In the genomic region with DNA sequence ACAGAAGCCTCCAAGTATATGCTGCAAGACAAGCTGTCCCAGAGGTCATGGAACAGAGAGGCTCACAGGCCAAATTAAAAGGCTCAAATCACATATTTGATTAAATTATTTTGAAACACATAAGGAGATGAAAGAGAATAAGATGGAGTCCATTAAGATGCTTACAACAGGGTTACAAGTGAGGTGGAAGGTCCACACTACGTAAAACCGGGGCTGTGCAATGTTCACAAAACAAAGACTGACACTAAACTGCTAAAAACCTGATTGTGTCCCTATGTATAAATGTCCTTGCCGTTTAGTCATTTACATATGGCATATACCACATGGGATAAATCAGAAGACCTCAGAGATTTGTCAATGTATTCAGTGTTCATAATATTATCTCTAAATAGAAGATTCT, we compare ENCODE assay signal across 22 cellular contexts. TPM values are rescaled to one million over a fixed set of nuclear protein-coding genes. Genes with fewer than 3 reads are reported as not detected.
DNase-seq lines count a peak whose midpoint lies in the region; ATAC-seq, FAIRE-seq and TF ChIP-seq lines count a peak whose summit lies in the region.
"Had no signal": no experiment of that assay in that cellular context is flagged by ENCODE, and none has a peak within 500 bp of the region (broad histone marks: within the 10 kb centered on the region; RNA-seq: fewer than 3 reads in every experiment).

No MANE protein-coding gene starts in this region.

- no peaks in the 10 kb centered on the region for H3F3A ChIP-seq in smooth muscle cell (ENCODE audit: low read depth)

- CTCF ChIA-PET in HepG2 (lab: Yijun Ruan, JAX; ENCODE audit: low intra/inter-chr PET ratio, low total read pairs): no interaction called here
- CTCF ChIA-PET in activated B cell treated with CpG ODN at 0.5 μM for 24 hours (lab: Charles Lee): interaction anchor here (0.8 to 2.0 kb wide), 3 partner anchors 18 to 132 kb away, joined by 3 to 7 read pairs (median 3); no protein-coding TSS in a partner anchor
- CTCF ChIA-PET in naive thymus-derived CD4-positive, alpha-beta T cell (lab: Charles Lee): interaction anchor here (0.8 to 11.3 kb wide), 5 partner anchors 26 to 131 kb away, joined by 3 to 293 read pairs (median 5); a partner anchor contains a TSS

- no peaks in the 10 kb centered on the region for H3K79me2 ChIP-seq in HepG2 (ENCODE audit: insufficient read depth, low read length)
- H3K79me2 ChIP-seq in smooth muscle cell (ENCODE audit: low read depth): no peaks in the 10 kb centered on the region

- no peak for TF ChIP-seq EP300 in HepG2 (IDR thresholded peaks at IDR 0.05; ENCODE audit: low read depth in 2 of 2, low read length in 2 of 2)
- TF ChIP-seq EP300 in HepG2 (CRISPR knock-in tag; IDR thresholded peaks at IDR 0.05; ENCODE audit: borderline replicate concordance): no peak
- no peak for TF ChIP-seq EP300 in upper lobe of left lung (IDR thresholded peaks at IDR 0.05)

- H3K27ac ChIP-seq in HepG2 (ENCODE audit: extremely low read length, insufficient read depth, low read length): no peak overlapping the region
- no peak overlapping the region for H3K27ac ChIP-seq in right lobe of liver
- H3K27ac ChIP-seq in naive thymus-derived CD4-positive, alpha-beta T cell (ENCODE audit: low read depth, low read length): no peak overlapping the region
- no peak overlapping the region for H3K27ac ChIP-seq in upper lobe of left lung
- H3K27ac ChIP-seq in smooth muscle cell (ENCODE audit: low read depth): no peak overlapping the region
- H3K27ac ChIP-seq: A549 had no signal

- peaks cover 59% of the 10 kb centered on the region for H3K36me3 Mint-ChIP-seq in activated B cell treated with CpG ODN at 0.5 μM for 24 hours (ENCODE audit: low read depth)
- H3K36me3 Mint-ChIP-seq in naive thymus-derived CD4-positive, alpha-beta T cell: peaks cover 0 to 31% (median 9%) of the 10 kb centered on the region in 5 donors

- WGBS in HepG2 (ENCODE audit: low lambda C conversion rate): 5% methylated on average over 3 of the region's 3 CpGs
- WGBS in right lobe of liver (ENCODE audit: insufficient coverage, low coverage, low lambda C conversion rate, missing lambda C conversion rate): 86% methylated on average over 3 of the region's 3 CpGs
- 83 to 87% methylated on average over 3 of the region's 3 CpGs for WGBS in upper lobe of left lung, 2 donors
- 97% methylated on average over 3 of the region's 3 CpGs for WGBS in smooth muscle cell (ENCODE audit: low lambda C conversion rate)

- TF ChIP-seq RAD21 in HepG2 (CRISPR knock-in tag; IDR thresholded peaks at IDR 0.05): no peak

- H3K4me2 ChIP-seq in HepG2 (ENCODE audit: low read depth, low read length) (no peak overlapping the region), smooth muscle cell (no peak overlapping the region)
- H3K4me2 ChIP-seq: A549 had no signal

- intact Hi-C loops in HepG2 (cut with micrococcal nuclease; ENCODE audit: unreplicated experiment) (no loop called here), right lobe of liver (cut with DNase I) (no loop called here), activated B cell treated with CpG ODN at 0.5 μM for 24 hours (cut with micrococcal nuclease) (no loop called here)
- intact Hi-C loops in naive thymus-derived CD4-positive, alpha-beta T cell (cut with micrococcal nuclease): no loop called here

- ATAC-seq in HepG2 (no peak), right lobe of liver (no peak), activated B cell treated with CpG ODN at 0.5 μM for 24 hours (ENCODE audit: low read depth) (no peak), upper lobe of left lung (ENCODE audit: low FRiP score in 2 of 2) (no peak)
- ATAC-seq in naive thymus-derived CD4-positive, alpha-beta T cell: no peak
- ATAC-seq: A549, Panc1, SK-N-SH treated with all-trans-retinoic acid at 6 μM for 48 hours had no signal

- no peak overlapping the region for H3K9ac ChIP-seq in HepG2 (ENCODE audit: insufficient read depth, low read depth, low read length)
- no peak overlapping the region for H3K9ac ChIP-seq in smooth muscle cell (ENCODE audit: low read depth)

- peak overlapping the region; percentile 28 for H3K4me3 Mint-ChIP-seq in activated B cell treated with CpG ODN at 0.5 μM for 24 hours
- peak overlapping the region in 5 of 10 donors; percentile 4 to 44 (median 30) for H3K4me3 Mint-ChIP-seq in naive thymus-derived CD4-positive, alpha-beta T cell
- H3K4me3 Mint-ChIP-seq: HFFc6 had no signal

- TF ChIP-seq CTCF in HepG2 (CRISPR knock-in tag; IDR thresholded peaks at IDR 0.05) (no peak), right lobe of liver (IDR thresholded peaks at IDR 0.05) (no peak), activated B cell treated with CpG ODN at 0.5 μM for 24 hours (IDR thresholded peaks at IDR 0.05) (no peak), upper lobe of left lung (IDR thresholded peaks at IDR 0.05) (no peak), smooth muscle cell (IDR thresholded peaks at IDR 0.05; ENCODE audit: borderline replicate concordance, insufficient read depth, poor library complexity, severe bottlenecking) (no peak)

- no peak for DNase-seq in HepG2 (ENCODE audit: low spot score)
- no peak for DNase-seq in right lobe of liver
- no peak for DNase-seq in activated B cell treated with CpG ODN at 0.5 μM for 24 hours
- no peak for DNase-seq in naive thymus-derived CD4-positive, alpha-beta T cell
- DNase-seq in activated CD8-positive, alpha-beta memory T cell treated with anti-CD3 and anti-CD28 coated beads, Interleukin-2, amount 50 U/mL, for 48 hours: no peak
- no peak for DNase-seq in upper lobe of left lung
- DNase-seq in smooth muscle cell (lab: John Stamatoyannopoulos, UW; ENCODE audit: unreplicated experiment): no peak
- DNase-seq: BE2C, DMS153, H7, HFFc6, NCI-H1092, NCI-H1436, NCI-H187 treated with DMSO at 0.1 percent for 48 hours, NCI-H2107, NCI-H774, SIG-M5 had no signal

- no peaks in the 10 kb centered on the region for H3K36me3 ChIP-seq in HepG2 (replicated peaks in 1 of 2; ENCODE audit: control insufficient read depth in 1 of 2, insufficient read depth in 2 of 2, low read length in 2 of 2)
- peaks cover 0 to 1% (median 0%) of the 10 kb centered on the region in 4 donors for H3K36me3 ChIP-seq in right lobe of liver
- H3K36me3 ChIP-seq in naive thymus-derived CD4-positive, alpha-beta T cell (ENCODE audit: control insufficient read depth in 2 of 3, insufficient read depth in 3 of 3, low read length in 3 of 3): no peaks in the 10 kb centered on the region
- H3K36me3 ChIP-seq in upper lobe of left lung: no peaks in the 10 kb centered on the region
- no peaks in the 10 kb centered on the region for H3K36me3 ChIP-seq in smooth muscle cell (ENCODE audit: low read depth)
- H3K36me3 ChIP-seq: BE2C had no signal

- H3K27ac Mint-ChIP-seq in activated B cell treated with CpG ODN at 0.5 μM for 24 hours: peak overlapping the region; percentile 63
- H3K27ac Mint-ChIP-seq in naive thymus-derived CD4-positive, alpha-beta T cell: peak overlapping the region in 7 of 9 donors; percentile 7 to 92 (median 51)
- H3K27ac Mint-ChIP-seq: HFFc6 had no signal

- TF ChIP-seq POLR2A in HepG2 (IDR thresholded peaks at IDR 0.05; ENCODE audit: insufficient read depth in 1 of 2, low read depth in 2 of 2, low read length in 2 of 2) (no peak), right lobe of liver (IDR thresholded peaks at IDR 0.05) (no peak), upper lobe of left lung (IDR thresholded peaks at IDR 0.05) (no peak)

- no TSS peak for BruUV-seq in HepG2 (replicated peaks; lab: Mats Ljungman, UMichigan)

- H3K27me3 Mint-ChIP-seq in activated B cell treated with CpG ODN at 0.5 μM for 24 hours: no peaks in the 10 kb centered on the region
- H3K27me3 Mint-ChIP-seq in naive thymus-derived CD4-positive, alpha-beta T cell: no peaks in the 10 kb centered on the region

- H3K27me3 ChIP-seq in HepG2 (ENCODE audit: control insufficient read depth in 1 of 2, insufficient read depth in 2 of 2, low read length in 2 of 2) (no peaks in the 10 kb centered on the region), right lobe of liver (no peaks in the 10 kb centered on the region), upper lobe of left lung (no peaks in the 10 kb centered on the region), smooth muscle cell (ENCODE audit: low read depth) (no peaks in the 10 kb centered on the region)
- H3K27me3 ChIP-seq in naive thymus-derived CD4-positive, alpha-beta T cell (ENCODE audit: control insufficient read depth in 2 of 2, insufficient read depth in 2 of 2, low read length in 2 of 2): no peaks in the 10 kb centered on the region
- H3K27me3 ChIP-seq: BE2C had no signal

- peaks cover 6% of the 10 kb centered on the region; the same call in 1 of the 2 replicates for H3K9me3 ChIP-seq in HepG2 (ENCODE audit: low read length)
- no peaks in the 10 kb centered on the region for H3K9me3 ChIP-seq in right lobe of liver
- H3K9me3 ChIP-seq in naive thymus-derived CD4-positive, alpha-beta T cell (ENCODE audit: control insufficient read depth in 2 of 3, low read length in 3 of 3): no peaks in the 10 kb centered on the region
- H3K9me3 ChIP-seq in upper lobe of left lung: no peaks in the 10 kb centered on the region
- H3K9me3 ChIP-seq in smooth muscle cell (replicated peaks; ENCODE audit: low read depth): no peaks in the 10 kb centered on the region
- H3K9me3 ChIP-seq: A549, BE2C had no signal

- FAIRE-seq in HepG2 (lab: Jason Lieb, UNC): no peak
- FAIRE-seq: A549, GM12891 had no signal

- H4K20me1 ChIP-seq in HepG2 (ENCODE audit: insufficient read depth, low read length): no peaks in the 10 kb centered on the region
- no peaks in the 10 kb centered on the region for H4K20me1 ChIP-seq in smooth muscle cell (ENCODE audit: low read depth)

- in situ Hi-C loops in HepG2 (cut with HindIII; ENCODE audit: extremely low pct_ligation_motif_present, low pct_unique_long_range_greater_than_20kb): no loop called here

- POLR2A ChIA-PET in HepG2 (lab: Yijun Ruan, JAX) (no interaction called here), activated B cell treated with CpG ODN at 0.5 μM for 24 hours (lab: Charles Lee) (interaction anchor here (0.6 to 0.9 kb wide), 2 partner anchors 55 to 1217 kb away, joined by 3 read pairs; a partner anchor contains a TSS)
- POLR2A ChIA-PET in naive thymus-derived CD4-positive, alpha-beta T cell (lab: Charles Lee): interaction anchor here (0.5 to 55.8 kb wide), 16 partner anchors 9 to 212 kb away, joined by 3 to 1138 read pairs (median 4); a partner anchor contains a TSS

- H3K4me1 ChIP-seq in HepG2 (ENCODE audit: insufficient read depth, low read length) (no peaks in the 10 kb centered on the region), right lobe of liver (no peaks in the 10 kb centered on the region), upper lobe of left lung (peaks cover 0 to 4% (median 2%) of the 10 kb centered on the region in 4 donors), smooth muscle cell (ENCODE audit: low read depth) (peaks cover 18% of the 10 kb centered on the region)
- peaks cover 21 to 35% of the 10 kb centered on the region in 2 donors for H3K4me1 ChIP-seq in naive thymus-derived CD4-positive, alpha-beta T cell (ENCODE audit: control insufficient read depth in 2 of 2, insufficient read depth in 2 of 2, low read length in 2 of 2)
- H3K4me1 ChIP-seq: A549, BE2C had no signal

- H3K4me3 ChIP-seq in HepG2 (replicated peaks in 1 of 3; ENCODE audit: insufficient read depth in 1 of 3, low read depth in 2 of 3, low read length in 3 of 3) (no peak overlapping the region), right lobe of liver (no peak overlapping the region), upper lobe of left lung (no peak overlapping the region), smooth muscle cell (no peak overlapping the region)
- no peak overlapping the region for H3K4me3 ChIP-seq in naive thymus-derived CD4-positive, alpha-beta T cell (ENCODE audit: low read length)
- H3K4me3 ChIP-seq: A549 had no signal

- H2AFZ ChIP-seq in HepG2 (ENCODE audit: low read length) (no peak overlapping the region), smooth muscle cell (ENCODE audit: low read depth) (no peak overlapping the region)

- peaks cover 73% of the 10 kb centered on the region for H3K4me1 Mint-ChIP-seq in activated B cell treated with CpG ODN at 0.5 μM for 24 hours
- H3K4me1 Mint-ChIP-seq in naive thymus-derived CD4-positive, alpha-beta T cell: peaks cover 58 to 89% (median 81%) of the 10 kb centered on the region in 7 donors

- no peaks in the 10 kb centered on the region for H3K9me3 Mint-ChIP-seq in activated B cell treated with CpG ODN at 0.5 μM for 24 hours
- H3K9me3 Mint-ChIP-seq in naive thymus-derived CD4-positive, alpha-beta T cell: peaks cover 0 to 15% (median 4%) of the 10 kb centered on the region in 11 donors

RNA-seq across cellular contexts. Expression of a gene that starts 51.7 kb away (rescaled TPM):
- total RNA-seq in HepG2 (2016; rRNA removed; fragmentation: Illumina TruSeq; extraction: Trizol): 0.02 and 0.06 TPM in 2 replicates
- not detected in 2 replicates for total RNA-seq in HepG2 (2016; cell fraction: cytosol; rRNA removed; fragmentation: Illumina TruSeq; extraction: Trizol; ENCODE audit: low read depth)
- total RNA-seq in HepG2 (2016; cell fraction: insoluble cytoplasmic fraction; rRNA removed; fragmentation: Illumina TruSeq; extraction: Trizol): 0.03 and 0.09 TPM in 2 replicates
- total RNA-seq in HepG2 (2016; cell fraction: membrane; rRNA removed; fragmentation: Illumina TruSeq; extraction: Trizol): not detected in 2 replicates
- not detected in 2 replicates for total RNA-seq in HepG2 (2016; cell fraction: nucleus; rRNA removed; fragmentation: Illumina TruSeq; extraction: Trizol)
- 0.05 and 0.16 TPM in 2 replicates for polyA plus RNA-seq in HepG2 (2011; rRNA removed)
- 0.01 and 0.03 TPM in 2 replicates for polyA plus RNA-seq in HepG2 (2011; cell fraction: cytosol; rRNA removed)
- not detected in 2 replicates for polyA plus RNA-seq in HepG2 (2011; cell fraction: nucleus; rRNA removed)
- 0.05 TPM in 2 replicates for polyA plus RNA-seq in HepG2 (2012)
- 0.02 TPM in 1 of 2 replicates, not detected in the other for polyA plus RNA-seq in HepG2 (2016; cell fraction: cytosol; fragmentation: Illumina TruSeq; extraction: Trizol; ENCODE audit: low read depth)
- 0.07 TPM in 1 of 2 replicates, not detected in the other for polyA plus RNA-seq in HepG2 (2016; cell fraction: insoluble cytoplasmic fraction; fragmentation: Illumina TruSeq; extraction: Trizol; ENCODE audit: low read depth)
- 0.03 TPM in 1 of 2 replicates, not detected in the other for polyA plus RNA-seq in HepG2 (2016; cell fraction: membrane; fragmentation: Illumina TruSeq; extraction: Trizol; ENCODE audit: low read depth)
- 0.18 TPM in 1 of 2 replicates, not detected in the other for polyA plus RNA-seq in HepG2 (2016; cell fraction: nucleus; fragmentation: Illumina TruSeq; extraction: Trizol; ENCODE audit: insufficient read depth, low read depth)
- 0.33 TPM in 1 of 2 replicates, not detected in the other for polyA minus RNA-seq in HepG2 (2011; rRNA and poly(A)+ RNA removed; ENCODE audit: low replicate concordance)
- not detected in 2 replicates for polyA minus RNA-seq in HepG2 (2011; cell fraction: cytosol; rRNA and poly(A)+ RNA removed)
- polyA minus RNA-seq in HepG2 (2011; cell fraction: nucleus; rRNA and poly(A)+ RNA removed): not detected in 2 replicates
- total RNA-seq in right lobe of liver: 1 to 10 TPM; 1.8 to 4.6 (median 3.5) TPM
- total RNA-seq in activated B cell treated with CpG ODN at 0.5 μM for 24 hours: 260 and 302 TPM in 2 replicates
- 100 to 1,000 TPM; 246 to 576 (median 431) TPM for total RNA-seq in naive thymus-derived CD4-positive, alpha-beta T cell
- 100 to 1,000 TPM; 532 to 813 TPM for polyA plus RNA-seq in naive thymus-derived CD4-positive, alpha-beta T cell
- 10 to 100 TPM; 25.3 to 67.1 (median 48.3) TPM for total RNA-seq in upper lobe of left lung
- 5.6 and 6.6 TPM in 2 replicates for total RNA-seq in smooth muscle cell
- 2.3 and 7.6 TPM in 2 replicates for polyA plus RNA-seq in smooth muscle cell
- total RNA-seq: G401 had no signal
